In genomic region chr4:15001825-15002658, GRCh38 we compare ENCODE assay signal across 1 cellular context.
TF ChIP-seq lines count a peak whose summit lies in the region.

Gene CPEB2 (plus strand): TSS chr4:15002481. CDS start chr4:15002674, 193 bp downstream.

TF ChIP-seq in WTC11, 78 proteins besides CTCF, POLR2A, EP300 and RAD21 (continued from another document):
- TF ChIP-seq FOXP4 (CRISPR knock-in tag; IDR thresholded peaks at IDR 0.05) (peak; percentile 84), AFF4 (CRISPR knock-in tag; IDR thresholded peaks at IDR 0.05; ENCODE audit: borderline replicate concordance) (no peak)
